In the genomic region with DNA sequence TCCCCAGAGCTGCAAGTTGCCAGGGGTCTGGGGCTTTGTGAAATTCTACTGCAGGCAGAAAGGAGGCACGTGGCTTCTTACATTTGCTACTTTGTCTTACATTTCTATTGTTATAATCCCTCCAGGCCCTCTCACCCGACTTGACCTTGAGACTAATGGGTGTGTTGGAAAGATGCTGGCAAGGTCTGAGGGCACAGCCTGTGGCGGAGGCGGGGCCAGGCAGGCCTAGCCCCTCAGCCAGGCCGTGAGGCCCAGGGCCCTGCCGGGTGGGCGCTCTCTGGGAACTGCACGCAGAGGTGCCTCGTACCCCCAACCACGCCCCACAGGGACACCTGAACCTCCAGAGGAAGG, we compare ENCODE assay signal across 9 cellular contexts.
DNase-seq lines count a peak whose midpoint lies in the region; ATAC-seq and TF ChIP-seq lines count a peak whose summit lies in the region.
"Had no signal": no experiment of that assay in that cellular context is flagged by ENCODE, and none has a peak within 500 bp of the region (broad histone marks: within the 10 kb centered on the region; RNA-seq: fewer than 3 reads in every experiment).

No MANE protein-coding gene starts in this region.

- H3F3A ChIP-seq in PC-9 (ENCODE audit: insufficient read depth, low read depth), result peaks cover 28% of the 10 kb centered on the region

- no peaks in the 10 kb centered on the region for H4K20me1 ChIP-seq in PC-9 (ENCODE audit: insufficient read depth)

- no peaks in the 10 kb centered on the region for H3K9me3 Mint-ChIP-seq in stimulated activated memory B cell treated with anti-CD40 and anti-IgM and Interleukin-4, amounts not matched to agents 10 μg/mL and 1 μg/mL and 100 μg/mL, for 72 hours

- no peaks in the 10 kb centered on the region for H3K9me2 ChIP-seq in PC-9 (ENCODE audit: insufficient read depth)

- peak overlapping the region; percentile 75 for H2AFZ ChIP-seq in PC-9

- POLR2A ChIA-PET in PC-9 (lab: Charles Lee; ENCODE audit: unreplicated experiment) (interaction anchor here (0.7 kb wide), 2 partner anchors 21 to 404 kb away, joined by 3 read pairs; no protein-coding TSS in a partner anchor), GM10248 (lab: Yijun Ruan, JAX) (no interaction called here)

- CTCF ChIA-PET in PC-9 (lab: Charles Lee), result no interaction called here
- CTCF ChIA-PET in GM10248 (lab: Yijun Ruan, JAX), result interaction anchor here (1.5 kb wide), 1 partner anchor 29 kb away, joined by 3 read pairs; no protein-coding TSS in a partner anchor

- no peaks in the 10 kb centered on the region for H3K79me2 ChIP-seq in PC-9 (ENCODE audit: low read depth)

- H3K9me3 ChIP-seq in PC-9 (ENCODE audit: insufficient read depth, low read depth), result no peaks in the 10 kb centered on the region; the same call in 1 of the 2 replicates
- H3K9me3 ChIP-seq: right lobe of liver had no signal

- intact Hi-C loops in PC-9 (cut with micrococcal nuclease; ENCODE audit: unreplicated experiment), result no loop called here

- H3K4me1 Mint-ChIP-seq in stimulated activated memory B cell treated with anti-CD40 and anti-IgM and Interleukin-4, amounts not matched to agents 10 μg/mL and 1 μg/mL and 100 μg/mL, for 72 hours, result peaks cover 13% of the 10 kb centered on the region

- TF ChIP-seq CTCF in PC-9 (conservative IDR thresholded peaks at IDR 0.05) (no peak), GM10248 (IDR thresholded peaks at IDR 0.05; ENCODE audit: control extremely low read depth, extremely low read depth, low read depth, missing control alignments) (no peak)

- H3K4me3 Mint-ChIP-seq in stimulated activated memory B cell treated with anti-CD40 and anti-IgM and Interleukin-4, amounts not matched to agents 10 μg/mL and 1 μg/mL and 100 μg/mL, for 72 hours, result peak overlapping the region; percentile 72

- no peaks in the 10 kb centered on the region for H3K27me3 Mint-ChIP-seq in stimulated activated memory B cell treated with anti-CD40 and anti-IgM and Interleukin-4, amounts not matched to agents 10 μg/mL and 1 μg/mL and 100 μg/mL, for 72 hours

- DNase-seq in PC-9, result no peak
- DNase-seq in fibroblast of the conjunctiva (ENCODE audit: low read depth), result peak; percentile 64
- DNase-seq in GM10248 (ENCODE audit: extremely low spot score), result no peak
- no peak for DNase-seq in NCI-H526 (lab: John Stamatoyannopoulos, UW)

- peak overlapping the region; percentile 83 for H3K4me2 ChIP-seq in PC-9

- H3K27ac Mint-ChIP-seq in stimulated activated memory B cell treated with anti-CD40 and anti-IgM and Interleukin-4, amounts not matched to agents 10 μg/mL and 1 μg/mL and 100 μg/mL, for 72 hours, result peak overlapping the region; percentile 88

- H3K27ac ChIP-seq in PC-9, result peak overlapping the region; percentile 92
- H3K27ac ChIP-seq: right lobe of liver had no signal

- BruUV-seq in PC-9 (replicated peaks; lab: Mats Ljungman, UMichigan), result no TSS peak

- H3K27me3 ChIP-seq in PC-9 (ENCODE audit: insufficient read depth, low read depth), result no peaks in the 10 kb centered on the region
- H3K27me3 ChIP-seq: right lobe of liver had no signal

- no peaks in the 10 kb centered on the region for H3K36me3 Mint-ChIP-seq in stimulated activated memory B cell treated with anti-CD40 and anti-IgM and Interleukin-4, amounts not matched to agents 10 μg/mL and 1 μg/mL and 100 μg/mL, for 72 hours

- ATAC-seq in GM21723 (IDR thresholded peaks at IDR 0.05; ENCODE audit: unreplicated experiment) (peak; percentile 30), HG03520 (IDR thresholded peaks at IDR 0.05; ENCODE audit: unreplicated experiment) (no peak), GM18909 (IDR thresholded peaks at IDR 0.05; ENCODE audit: poor library complexity, unreplicated experiment) (no peak)
- ATAC-seq in stimulated activated memory B cell treated with anti-CD40 and anti-IgM and Interleukin-4, amounts not matched to agents 10 μg/mL and 1 μg/mL and 100 μg/mL, for 72 hours, result peak; percentile 49

- no peaks in the 10 kb centered on the region for H3K36me3 ChIP-seq in PC-9 (ENCODE audit: low read depth)
- H3K36me3 ChIP-seq: right lobe of liver had no signal

- peaks cover 35% of the 10 kb centered on the region for H3K4me1 ChIP-seq in PC-9 (replicated peaks; ENCODE audit: insufficient read depth)
- H3K4me1 ChIP-seq: right lobe of liver had no signal

- H3K4me3 ChIP-seq in PC-9, result peak overlapping the region; percentile 49; the same call in 1 of the 2 replicates

Comparison
In these comparisons a context has a peak if more than half of its experiments do, and no peak if none do; other contexts are left out.
1. ATAC-seq: peak in GM21723 (single experiment) and stimulated activated memory B cell treated with anti-CD40 and anti-IgM and Interleukin-4, amounts not matched to agents 10 μg/mL and 1 μg/mL and 100 μg/mL, for 72 hours (single experiment); none in HG03520 (single experiment) and GM18909 (single experiment).